In genomic region chr5:83430130-83431010, GRCh38 we compare ENCODE assay signal across 8 cellular contexts. TPM values are rescaled to one million over a fixed set of nuclear protein-coding genes. Genes with fewer than 3 reads are reported as not detected.
DNase-seq lines count a peak whose midpoint lies in the region; ATAC-seq, FAIRE-seq and TF ChIP-seq lines count a peak whose summit lies in the region.

No MANE protein-coding gene starts in this region.

- no peaks in the 10 kb centered on the region for H3K36me3 ChIP-seq in RWPE2 (ENCODE audit: low read depth)
- no peaks in the 10 kb centered on the region for H3K36me3 ChIP-seq in pancreas

- H3K27me3 ChIP-seq in RWPE2 (ENCODE audit: insufficient read depth, poor library complexity, severe bottlenecking), result no peaks in the 10 kb centered on the region
- no peaks in the 10 kb centered on the region for H3K27me3 ChIP-seq in pancreas

- intact Hi-C loops in pancreas (cut with DNase I), result no loop called here

- peak; percentile 13 for FAIRE-seq in pancreas (lab: Jason Lieb, UNC)

- TF ChIP-seq CTCF in RWPE2 (IDR thresholded peaks at IDR 0.05; ENCODE audit: poor library complexity, severe bottlenecking) (peak; percentile 99), pancreas (IDR thresholded peaks at IDR 0.05) (peak; percentile 76 to 90 (median 82))

- H3K27ac ChIP-seq in RWPE2 (ENCODE audit: poor library complexity, severe bottlenecking), result no peak overlapping the region
- H3K27ac ChIP-seq in pancreas, result no peak overlapping the region

- H3K4me3 ChIP-seq in RWPE2 (ENCODE audit: severe bottlenecking) (no peak overlapping the region), pancreas (no peak overlapping the region)

- WGBS in pancreas, 2 donors, result 16% methylated on average over 13 of the region's 13 CpGs

- H3K9me3 ChIP-seq in RWPE2 (ENCODE audit: severe bottlenecking) (no peaks in the 10 kb centered on the region), pancreas (no peaks in the 10 kb centered on the region)

- in situ Hi-C loops in Caki2 (cut with HindIII; ENCODE audit: low pct_unique_long_range_greater_than_20kb, low sequenced_read_pairs), result no loop called here

- H3K4me1 ChIP-seq in RWPE2 (ENCODE audit: insufficient read depth, poor library complexity, severe bottlenecking) (no peaks in the 10 kb centered on the region), pancreas (peaks cover 5 to 11% (median 6%) of the 10 kb centered on the region in 3 donors)

- ATAC-seq in GM19467 (IDR thresholded peaks at IDR 0.05; ENCODE audit: unreplicated experiment) (peak; percentile 68), RWPE2 (ENCODE audit: low read depth) (peak; percentile 93), pancreas (peak; percentile 95 to 98 (median 98))

- peak; percentile 26 for DNase-seq in Caki2 (ENCODE audit: low read depth)
- peak; percentile 19 for DNase-seq in HS-5 (ENCODE audit: low read depth)
- no peak for DNase-seq in RWPE2 (ENCODE audit: low spot score)
- DNase-seq in activated effector memory CD4-positive, alpha-beta T cell treated with anti-CD3 and anti-CD28 coated beads, Interleukin-2, amount 50 U/mL, for 16 hours, result peak; percentile 77
- DNase-seq in germinal center (ENCODE audit: low spot score), result peak; percentile 34
- peak in 5 of 6 donors; percentile 44 to 63 (median 51) for DNase-seq in pancreas
- no peak for DNase-seq in DMS153 (lab: John Stamatoyannopoulos, UW)

RNA-seq across cellular contexts. Expression of gene VCAN, which starts 41.2 kb away (rescaled TPM):
- 114 and 132 TPM in 2 replicates for total RNA-seq in Caki2 (2014; rRNA removed; shearing (Covaris generic); ENCODE audit: low replicate concordance)
- 10 to 100 TPM in 3 of 6 donors, 1 to 10 TPM in 3; 1.0 to 69.4 (median 7.4) TPM for total RNA-seq in pancreas
- 1 to 10 TPM in 1 of 2 donors, under 1 TPM in 1; 0.84 to 1.4 TPM for polyA plus RNA-seq in pancreas

Comparison
In these comparisons a context has a peak if more than half of its experiments do, and no peak if none do; other contexts are left out.
1. DNase-seq: peak in Caki2 (single experiment), HS-5 (single experiment), activated effector memory CD4-positive, alpha-beta T cell treated with anti-CD3 and anti-CD28 coated beads, Interleukin-2, amount 50 U/mL, for 16 hours (single experiment), germinal center (single experiment) and pancreas (5 of 6); none in RWPE2 (single experiment) and DMS153 (single experiment).
2. Peak in every context shown above with its lines, with median percentiles within 50 percentile points of each other: ATAC-seq.